ENCODE assay signal across 8 cellular contexts in genomic region chr4:85825937-85826678, GRCh38.
DNase-seq lines count a peak whose midpoint lies in the region; TF ChIP-seq lines count a peak whose summit lies in the region.

No MANE protein-coding gene starts in this region.

- no peak for TF ChIP-seq POLR2A in erythroblast (IDR thresholded peaks at IDR 0.05; ENCODE audit: low read length)
- no peak for TF ChIP-seq POLR2A in testis (IDR thresholded peaks at IDR 0.05)

- H2AFZ ChIP-seq in fibroblast of lung (ENCODE audit: low read length) (no peak overlapping the region), PC-9 (no peak overlapping the region)

- H3K4me1 ChIP-seq in fibroblast of lung (ENCODE audit: control insufficient read depth, extremely low read depth, insufficient read depth, low read length) (peaks cover 8% of the 10 kb centered on the region), PC-9 (replicated peaks; ENCODE audit: insufficient read depth) (no peaks in the 10 kb centered on the region), testis (peaks cover 5% of the 10 kb centered on the region)

- H3K27me3 Mint-ChIP-seq in osteocyte (ENCODE audit: unreplicated experiment): no peaks in the 10 kb centered on the region

- no peaks in the 10 kb centered on the region for H3K9me3 Mint-ChIP-seq in osteocyte (ENCODE audit: unreplicated experiment)

- H3K9ac ChIP-seq in fibroblast of lung (ENCODE audit: insufficient read depth, low read length): no peak overlapping the region

- H3K36me3 ChIP-seq in fibroblast of lung (ENCODE audit: control insufficient read depth, insufficient read depth, low read length) (no peaks in the 10 kb centered on the region), PC-9 (ENCODE audit: low read depth) (no peaks in the 10 kb centered on the region), testis (ENCODE audit: low read depth, missing control alignments) (no peaks in the 10 kb centered on the region)

- intact Hi-C loops in PC-9 (cut with micrococcal nuclease; ENCODE audit: unreplicated experiment) (no loop called here), testis (cut with DNase I; ENCODE audit: low total_unique reads) (no loop called here)

- no peak overlapping the region for H3K4me3 Mint-ChIP-seq in osteocyte (ENCODE audit: unreplicated experiment)

- H3K79me2 ChIP-seq in fibroblast of lung (ENCODE audit: control insufficient read depth, insufficient read depth, low read length) (peaks cover 8% of the 10 kb centered on the region), PC-9 (ENCODE audit: low read depth) (no peaks in the 10 kb centered on the region)

- POLR2A ChIA-PET in PC-9 (lab: Charles Lee; ENCODE audit: unreplicated experiment): no interaction called here

- 40 to 47% methylated on average over 7 of the region's 7 CpGs for WGBS in testis, 2 donors

- H3K4me3 ChIP-seq in fibroblast of lung (replicated peaks in 1 of 4; ENCODE audit: control extremely low read depth in 1 of 4, insufficient read depth in 1 of 4, low read depth in 3 of 4, low read length in 4 of 4) (no peak overlapping the region), PC-9 (no peak overlapping the region), testis (no peak overlapping the region)

- H3K27ac ChIP-seq in fibroblast of lung (ENCODE audit: insufficient read depth, low read length): no peak overlapping the region
- H3K27ac ChIP-seq in PC-9: no peak overlapping the region
- H3K27ac ChIP-seq in testis: no peak overlapping the region

- BruUV-seq in PC-9 (replicated peaks; lab: Mats Ljungman, UMichigan): no TSS peak

- no peaks in the 10 kb centered on the region for H3K9me2 ChIP-seq in PC-9 (ENCODE audit: insufficient read depth)

- H3K4me1 Mint-ChIP-seq in osteocyte (ENCODE audit: unreplicated experiment): peaks cover 82% of the 10 kb centered on the region

- H3K27me3 ChIP-seq in fibroblast of lung (ENCODE audit: control insufficient read depth, insufficient read depth, low read length) (no peaks in the 10 kb centered on the region), PC-9 (ENCODE audit: insufficient read depth, low read depth) (no peaks in the 10 kb centered on the region), testis (no peaks in the 10 kb centered on the region)

- H4K20me1 ChIP-seq in fibroblast of lung (ENCODE audit: control insufficient read depth, extremely low read depth, insufficient read depth, low read length) (no peaks in the 10 kb centered on the region), PC-9 (ENCODE audit: insufficient read depth) (no peaks in the 10 kb centered on the region)

- H3K27ac Mint-ChIP-seq in osteocyte (ENCODE audit: unreplicated experiment): peak overlapping the region; percentile 74

- no peaks in the 10 kb centered on the region for H3K9me3 ChIP-seq in fibroblast of lung (ENCODE audit: control insufficient read depth, insufficient read depth, low read depth, low read length)
- no peaks in the 10 kb centered on the region for H3K9me3 ChIP-seq in PC-9 (ENCODE audit: insufficient read depth, low read depth)
- no peaks in the 10 kb centered on the region for H3K9me3 ChIP-seq in testis

- CTCF ChIA-PET in PC-9 (lab: Charles Lee): no interaction called here

- H3K4me2 ChIP-seq in fibroblast of lung (ENCODE audit: extremely low read depth, insufficient read depth, low read length) (peak overlapping the region; percentile 56), PC-9 (no peak overlapping the region)

- no peaks in the 10 kb centered on the region for H3K36me3 Mint-ChIP-seq in osteocyte (ENCODE audit: unreplicated experiment)

- H3F3A ChIP-seq in PC-9 (ENCODE audit: insufficient read depth, low read depth): no peaks in the 10 kb centered on the region

- DNase-seq in COR-L47 (lab: John Stamatoyannopoulos, UW) (peak; percentile 35), HCEC 1CT (peak; percentile 67), NCI-H446 treated with DMSO at 0.1 percent for 48 hours (lab: John Stamatoyannopoulos, UW) (peak; percentile 61), fibroblast of lung (ENCODE audit: low read depth in 2 of 2) (peak; percentile 51 to 80), osteocyte (ENCODE audit: extremely low spot score, unreplicated experiment) (no peak), erythroblast (lab: John Stamatoyannopoulos, UW) (no peak), PC-9 (no peak), testis (no peak)

- TF ChIP-seq CTCF in fibroblast of lung (conservative IDR thresholded peaks at IDR 0.05 in 1 of 2, IDR thresholded peaks at IDR 0.05 in 1 of 2; ENCODE audit: low read depth in 1 of 2, low read length in 2 of 2) (peak; percentile 22 to 23), osteocyte (IDR thresholded peaks at IDR 0.05) (peak; percentile 58), PC-9 (conservative IDR thresholded peaks at IDR 0.05) (no peak), testis (IDR thresholded peaks at IDR 0.05) (no peak)

Comparison
In these comparisons a context has a peak if more than half of its experiments do, and no peak if none do; other contexts are left out.
1. DNase-seq: peak in COR-L47 (single experiment), HCEC 1CT (single experiment), NCI-H446 treated with DMSO at 0.1 percent for 48 hours (single experiment) and fibroblast of lung (2 of 2); none in osteocyte (single experiment), erythroblast (0 of 2), PC-9 (0 of 2) and testis (single experiment).
2. CTCF ChIP-seq: peak in fibroblast of lung (2 of 2) and osteocyte (single experiment); none in PC-9 (single experiment) and testis (0 of 3).